Comparison of ENCODE assay signal across 11 cellular contexts in the genomic region with DNA sequence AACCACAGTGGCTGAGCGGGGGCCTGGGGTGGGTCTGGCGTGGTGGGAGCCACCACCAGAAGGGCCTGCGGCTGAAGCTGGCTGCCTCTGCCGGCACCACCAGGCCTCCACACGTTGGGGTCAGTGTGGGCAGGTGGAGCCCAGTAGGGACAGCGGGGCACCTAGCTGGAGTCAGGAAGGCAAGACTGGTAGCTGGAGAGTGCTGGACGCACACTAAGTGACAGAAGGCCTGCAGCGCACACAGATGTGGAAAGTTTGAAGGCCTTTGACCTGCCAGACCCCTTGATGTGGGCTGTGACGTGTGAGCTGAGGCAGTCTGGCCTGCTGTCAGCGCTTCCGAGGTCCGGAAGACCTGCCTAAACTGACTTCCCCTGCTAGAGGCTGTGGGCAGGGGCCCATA. TPM values are rescaled to one million over a fixed set of nuclear protein-coding genes. Genes with fewer than 3 reads are reported as not detected.
A peak's percentile ranks its signal among the peaks of the same experiment; 100 is the strongest.
DNase-seq lines count a peak whose midpoint lies in the region; ATAC-seq lines count a peak whose summit lies in the region.
"Had no signal": no experiment of that assay in that cellular context is flagged by ENCODE, and none has a peak within 500 bp of the region (broad histone marks: within the 10 kb centered on the region; RNA-seq: fewer than 3 reads in every experiment).

No MANE protein-coding gene starts in this region.

- CTCF ChIA-PET in activated CD4-positive, alpha-beta memory T cell treated with anti-CD3 and anti-CD28 coated beads, Interleukin-2, amount 10 ng/mL, durations not matched to agents 7 days and 5 days (lab: Charles Lee), result no interaction called here

- H3K27ac ChIP-seq in angular gyrus (ENCODE audit: low read depth, low read length), result peak overlapping the region; percentile 20

- DNase-seq in left lobe of liver (ENCODE audit: low spot score) (no peak), GDM1 (lab: John Stamatoyannopoulos, UW) (no peak)
- no peak for DNase-seq in stimulated activated effector memory CD8-positive, alpha-beta T cell treated with anti-CD3 and anti-CD28 coated beads, Interleukin-12 subunit alpha, Interleukin-12 subunit beta, amount 100 ng/mL, for 72 hours (ENCODE audit: low spot score in 2 of 2)
- DNase-seq in activated CD4-positive, alpha-beta memory T cell treated with anti-CD3 and anti-CD28 coated beads, Interleukin-2, amount 10 ng/mL, durations not matched to agents 7 days and 5 days, result no peak
- DNase-seq in stimulated activated CD4-positive, alpha-beta T cell treated with anti-CD3 and anti-CD28 coated beads, Interleukin-12 subunit alpha, Interleukin-12 subunit beta, amount 100 ng/mL, for 4 hours, result no peak
- DNase-seq: activated naive CD4-positive, alpha-beta T cell treated with anti-CD3 and anti-CD28 coated beads, Interleukin-2, amount 50 U/mL, for 16 hours; NCI-H510A treated with DMSO at 0.1 percent for 48 hours had no signal

- peak overlapping the region; percentile 78 for H3K27ac Mint-ChIP-seq in stimulated activated effector memory CD8-positive, alpha-beta T cell treated with anti-CD3 and anti-CD28 coated beads, Interleukin-12 subunit alpha, Interleukin-12 subunit beta, amount 100 ng/mL, for 72 hours
- H3K27ac Mint-ChIP-seq in activated CD4-positive, alpha-beta memory T cell treated with anti-CD3 and anti-CD28 coated beads, Interleukin-2, amount 10 ng/mL, durations not matched to agents 7 days and 5 days, result no peak overlapping the region
- H3K27ac Mint-ChIP-seq: T-helper 2 cell treated with Interferon-gamma antibody and Interleukin-4, amounts not matched to agents 5 μg/mL and 100 μg/mL, for 36 hours had no signal

- H3K27me3 Mint-ChIP-seq in activated CD4-positive, alpha-beta memory T cell treated with anti-CD3 and anti-CD28 coated beads, Interleukin-2, amount 10 ng/mL, durations not matched to agents 7 days and 5 days, result peaks cover 5% of the 10 kb centered on the region

- peaks cover 13% of the 10 kb centered on the region for H3K36me3 Mint-ChIP-seq in stimulated activated effector memory CD8-positive, alpha-beta T cell treated with anti-CD3 and anti-CD28 coated beads, Interleukin-12 subunit alpha, Interleukin-12 subunit beta, amount 100 ng/mL, for 72 hours
- H3K36me3 Mint-ChIP-seq in activated CD4-positive, alpha-beta memory T cell treated with anti-CD3 and anti-CD28 coated beads, Interleukin-2, amount 10 ng/mL, durations not matched to agents 7 days and 5 days (ENCODE audit: low read depth), result no peaks in the 10 kb centered on the region

- peak overlapping the region; percentile 4 for H3K4me3 Mint-ChIP-seq in stimulated activated effector memory CD8-positive, alpha-beta T cell treated with anti-CD3 and anti-CD28 coated beads, Interleukin-12 subunit alpha, Interleukin-12 subunit beta, amount 100 ng/mL, for 72 hours
- no peak overlapping the region for H3K4me3 Mint-ChIP-seq in activated CD4-positive, alpha-beta memory T cell treated with anti-CD3 and anti-CD28 coated beads, Interleukin-2, amount 10 ng/mL, durations not matched to agents 7 days and 5 days
- H3K4me3 Mint-ChIP-seq: T-helper 2 cell treated with Interferon-gamma antibody and Interleukin-4, amounts not matched to agents 5 μg/mL and 100 μg/mL, for 36 hours had no signal

- ATAC-seq in GM19438 (IDR thresholded peaks at IDR 0.05; ENCODE audit: low read depth, unreplicated experiment) (peak; percentile 49), left lobe of liver (peak; percentile 12), GM18511 (IDR thresholded peaks at IDR 0.05; ENCODE audit: unreplicated experiment) (no peak)
- peak; percentile 29 for ATAC-seq in stimulated activated effector memory CD8-positive, alpha-beta T cell treated with anti-CD3 and anti-CD28 coated beads, Interleukin-12 subunit alpha, Interleukin-12 subunit beta, amount 100 ng/mL, for 72 hours

- H3K4me1 Mint-ChIP-seq in stimulated activated effector memory CD8-positive, alpha-beta T cell treated with anti-CD3 and anti-CD28 coated beads, Interleukin-12 subunit alpha, Interleukin-12 subunit beta, amount 100 ng/mL, for 72 hours, result peaks cover 75% of the 10 kb centered on the region
- H3K4me1 Mint-ChIP-seq in activated CD4-positive, alpha-beta memory T cell treated with anti-CD3 and anti-CD28 coated beads, Interleukin-2, amount 10 ng/mL, durations not matched to agents 7 days and 5 days, result peaks cover 13% of the 10 kb centered on the region

- no peaks in the 10 kb centered on the region for H3K9me3 Mint-ChIP-seq in stimulated activated effector memory CD8-positive, alpha-beta T cell treated with anti-CD3 and anti-CD28 coated beads, Interleukin-12 subunit alpha, Interleukin-12 subunit beta, amount 100 ng/mL, for 72 hours
- H3K9me3 Mint-ChIP-seq in activated CD4-positive, alpha-beta memory T cell treated with anti-CD3 and anti-CD28 coated beads, Interleukin-2, amount 10 ng/mL, durations not matched to agents 7 days and 5 days, result no peaks in the 10 kb centered on the region
- H3K9me3 Mint-ChIP-seq: T-helper 2 cell treated with Interferon-gamma antibody and Interleukin-4, amounts not matched to agents 5 μg/mL and 100 μg/mL, for 36 hours had no signal

- POLR2A ChIA-PET in activated CD4-positive, alpha-beta memory T cell treated with anti-CD3 and anti-CD28 coated beads, Interleukin-2, amount 10 ng/mL, durations not matched to agents 7 days and 5 days (lab: Charles Lee), result no interaction called here

RNA-seq across cellular contexts. Expression of gene RIN3, which starts 26.3 kb away (rescaled TPM):
- 20.2 TPM for total RNA-seq in left lobe of liver
- total RNA-seq in activated CD4-positive, alpha-beta memory T cell treated with anti-CD3 and anti-CD28 coated beads, Interleukin-2, amount 10 ng/mL, durations not matched to agents 7 days and 5 days, result 10 to 100 TPM; 29.3 to 31.5 TPM
